Comparison of ENCODE assay signal across 10 cellular contexts in the genomic region with DNA sequence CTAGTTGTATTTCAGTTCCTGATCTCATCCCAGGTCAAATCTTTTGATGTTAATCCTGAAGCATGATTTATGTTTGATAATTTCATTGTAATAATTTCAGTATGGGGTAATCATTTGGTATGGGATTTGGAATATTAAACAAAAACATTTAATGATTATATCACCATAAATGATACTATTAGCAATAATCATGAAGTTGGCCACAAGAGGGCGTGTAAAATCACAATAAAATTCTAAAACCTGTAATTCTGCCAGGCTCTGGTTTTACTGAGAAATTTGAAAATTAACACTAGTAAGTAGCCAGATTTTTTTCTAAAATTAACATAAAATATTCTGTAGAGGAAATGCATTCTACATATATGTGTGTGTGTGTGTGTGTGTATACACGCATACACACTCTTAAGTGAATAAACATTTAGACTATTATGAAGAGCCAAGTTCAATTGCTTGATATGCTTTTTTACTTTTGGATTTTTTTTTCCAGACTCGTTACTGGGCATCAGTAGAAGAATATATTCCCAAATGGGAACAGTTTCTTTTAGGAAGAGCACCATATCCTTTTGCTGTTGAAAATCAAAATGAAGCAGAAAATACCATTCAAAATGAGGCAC. TPM values are rescaled to one million over a fixed set of nuclear protein-coding genes. Genes with fewer than 3 reads are reported as not detected.
DNase-seq lines count a peak whose midpoint lies in the region; ATAC-seq and TF ChIP-seq lines count a peak whose summit lies in the region.
"Had no signal": no experiment of that assay in that cellular context is flagged by ENCODE, and none has a peak within 500 bp of the region (broad histone marks: within the 10 kb centered on the region; RNA-seq: fewer than 3 reads in every experiment).

No MANE protein-coding gene starts in this region.

- no peak overlapping the region for H3K27ac Mint-ChIP-seq in chondrocyte (ENCODE audit: unreplicated experiment)

- no peaks in the 10 kb centered on the region for H3K36me3 ChIP-seq in osteoblast (ENCODE audit: insufficient read depth, low read length)

- ATAC-seq in HG02571 (IDR thresholded peaks at IDR 0.05; ENCODE audit: unreplicated experiment) = no peak

- no peaks in the 10 kb centered on the region for H3K9me3 ChIP-seq in osteoblast (ENCODE audit: low read depth, low read length)

- in situ Hi-C loops in G401 (cut with HindIII; ENCODE audit: low sequenced_read_pairs) = no loop called here

- no peaks in the 10 kb centered on the region for H3K27me3 ChIP-seq in osteoblast (ENCODE audit: insufficient read depth, low read length)

- H4K20me1 ChIP-seq in osteoblast (ENCODE audit: insufficient read depth, low read length) = no peaks in the 10 kb centered on the region

- DNase-seq in G401 (ENCODE audit: low spot score) (peak; percentile 44), chondrocyte (ENCODE audit: low spot score) (no peak), osteoblast (ENCODE audit: insufficient read length, low spot score, missing footprints) (no peak), NCI-H226 (no peak)
- DNase-seq in stimulated activated CD4-positive, alpha-beta T cell treated with anti-CD3 and anti-CD28 coated beads, Interleukin-15, amount 100 ng/mL, for 24 hours = no peak
- no peak for DNase-seq in stimulated activated CD4-positive, alpha-beta T cell treated with anti-CD3 and anti-CD28 coated beads, Interleukin-4, amount 100 ng/mL, for 1 hour
- DNase-seq: activated effector memory CD4-positive, alpha-beta T cell treated with anti-CD3 and anti-CD28 coated beads, Interleukin-2, amount 50 U/mL, for 16 hours had no signal

- no peaks in the 10 kb centered on the region for H3K36me3 Mint-ChIP-seq in chondrocyte (ENCODE audit: low read depth)

- no peaks in the 10 kb centered on the region for H3K4me1 Mint-ChIP-seq in chondrocyte (ENCODE audit: low read depth)

- no peak overlapping the region for H3K27ac ChIP-seq in osteoblast (ENCODE audit: low read depth, low read length)

- no peaks in the 10 kb centered on the region for H3K4me1 ChIP-seq in osteoblast (ENCODE audit: insufficient read depth, low read length)

- H2AFZ ChIP-seq in osteoblast (ENCODE audit: low read length) = no peak overlapping the region

- TF ChIP-seq CTCF in LNCAP (IDR thresholded peaks at IDR 0.05) (peak; percentile 71), chondrocyte (IDR thresholded peaks at IDR 0.05) (peak; percentile 94), osteoblast (IDR thresholded peaks at IDR 0.05; ENCODE audit: extremely low read depth, low read depth, low read length) (peak; percentile 62)

- no peaks in the 10 kb centered on the region for H3K9me3 Mint-ChIP-seq in chondrocyte (ENCODE audit: low read depth)

- no peak overlapping the region for H3K4me2 ChIP-seq in osteoblast (ENCODE audit: insufficient read depth, low read length)

- no peak overlapping the region for H3K4me3 ChIP-seq in osteoblast (ENCODE audit: insufficient read depth, low read length)

- H3K4me3 Mint-ChIP-seq in chondrocyte (ENCODE audit: unreplicated experiment) = no peak overlapping the region

- H3K27me3 Mint-ChIP-seq in chondrocyte (ENCODE audit: low read depth) = no peaks in the 10 kb centered on the region

- no peaks in the 10 kb centered on the region for H3K79me2 ChIP-seq in osteoblast (ENCODE audit: insufficient read depth, low read length)

RNA-seq across cellular contexts. Expression of a gene that starts 40.5 kb away (rescaled TPM):
- total RNA-seq in G401 (2014; rRNA removed; shearing (Covaris generic)) = not detected in 2 replicates
- total RNA-seq in chondrocyte (not detected in 3 replicates), osteoblast (not detected in 2 replicates)
- total RNA-seq: pulmonary artery endothelial cell had no signal
